ENCODE assay signal across 25 cellular contexts in the genomic region with DNA sequence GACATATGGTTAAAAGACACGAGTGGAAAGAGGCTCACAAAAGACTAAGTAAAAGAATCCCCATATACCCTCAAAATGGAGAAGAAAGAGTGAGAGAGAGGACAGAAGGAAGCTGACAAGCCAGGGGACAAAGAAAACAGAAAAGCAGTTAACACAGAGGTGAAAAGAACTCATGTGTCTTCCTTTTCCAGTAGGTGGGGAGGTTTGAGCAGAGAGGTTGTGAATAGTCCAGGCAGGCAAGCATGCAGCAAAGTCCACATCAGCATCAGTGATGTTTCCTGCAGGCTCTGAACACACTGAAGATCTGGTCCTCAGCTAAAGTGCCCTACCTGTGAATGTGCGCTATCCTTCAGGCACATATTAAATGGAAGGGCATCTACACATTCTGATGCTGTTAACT.
"Had no signal": no experiment of that assay in that cellular context is flagged by ENCODE, and none has a peak within 500 bp of the region (broad histone marks: within the 10 kb centered on the region; RNA-seq: fewer than 3 reads in every experiment).

No MANE protein-coding gene starts in this region.

- DNase-seq: dorsolateral prefrontal cortex; effector CD4-positive, alpha-beta T cell; foreskin fibroblast; gastrocnemius medialis; head of caudate nucleus; left cardiac atrium; left lung; mesenchymal stem cell; midbrain; naive thymus-derived CD4-positive, alpha-beta T cell; nucleus accumbens; sigmoid colon; spleen; stimulated activated CD4-positive, alpha-beta T cell treated with anti-CD3 and anti-CD28 coated beads, Interleukin-4, amount 100 ng/mL, for 4 hours; stimulated activated naive CD8-positive, alpha-beta T cell treated with anti-CD3 and anti-CD28 coated beads, Interleukin-15, Interleukin-2, amounts not matched to agents 100 U/mL and 50 U/mL, for 24 hours; substantia nigra; testis; tibial artery had no signal

- ATAC-seq: esophagus mucosa; gastrocnemius medialis; left cardiac atrium; left lung; naive thymus-derived CD4-positive, alpha-beta T cell; stimulated activated memory B cell treated with anti-CD40 and anti-IgM and Interleukin-4, amounts not matched to agents 10 μg/mL and 1 μg/mL and 100 μg/mL, for 72 hours; stimulated activated naive CD8-positive, alpha-beta T cell treated with anti-CD3 and anti-CD28 coated beads, Interleukin-15, Interleukin-2, amounts not matched to agents 100 U/mL and 50 U/mL, for 24 hours had no signal

- H3K4me1 ChIP-seq: gastrocnemius medialis, left lung, prostate gland, right atrium auricular region, sigmoid colon, spleen, testis, tibial artery had no signal

- H3K27ac ChIP-seq: dorsolateral prefrontal cortex, epithelial cell of prostate, gastrocnemius medialis, left lung, prostate gland, right atrium auricular region, sigmoid colon, spleen, testis, tibial artery had no signal

- H3K9me3 ChIP-seq: gastrocnemius medialis, prostate gland, right atrium auricular region, sigmoid colon, testis had no signal

- H3K27me3 ChIP-seq: gastrocnemius medialis, left lung, right atrium auricular region, sigmoid colon, spleen, testis, tibial artery had no signal

- H3K9me3 Mint-ChIP-seq: stimulated activated memory B cell treated with anti-CD40 and anti-IgM and Interleukin-4, amounts not matched to agents 10 μg/mL and 1 μg/mL and 100 μg/mL, for 72 hours; type B pancreatic cell had no signal

- H3K4me1 Mint-ChIP-seq: naive thymus-derived CD4-positive, alpha-beta T cell; nephron; stimulated activated memory B cell treated with anti-CD40 and anti-IgM and Interleukin-4, amounts not matched to agents 10 μg/mL and 1 μg/mL and 100 μg/mL, for 72 hours had no signal

- H3K27ac Mint-ChIP-seq: naive thymus-derived CD4-positive, alpha-beta T cell; nephron; stimulated activated memory B cell treated with anti-CD40 and anti-IgM and Interleukin-4, amounts not matched to agents 10 μg/mL and 1 μg/mL and 100 μg/mL, for 72 hours; type B pancreatic cell had no signal

- H3K4me3 Mint-ChIP-seq: naive thymus-derived CD4-positive, alpha-beta T cell; nephron; stimulated activated memory B cell treated with anti-CD40 and anti-IgM and Interleukin-4, amounts not matched to agents 10 μg/mL and 1 μg/mL and 100 μg/mL, for 72 hours; type B pancreatic cell had no signal

- H3K36me3 Mint-ChIP-seq: naive thymus-derived CD4-positive, alpha-beta T cell; stimulated activated memory B cell treated with anti-CD40 and anti-IgM and Interleukin-4, amounts not matched to agents 10 μg/mL and 1 μg/mL and 100 μg/mL, for 72 hours; type B pancreatic cell had no signal

- H3K36me3 ChIP-seq: gastrocnemius medialis, left lung, prostate gland, right atrium auricular region, sigmoid colon, spleen, tibial artery had no signal

- H3K4me3 ChIP-seq: dorsolateral prefrontal cortex, gastrocnemius medialis, left lung, prostate gland, right atrium auricular region, sigmoid colon, spleen, testis, tibial artery had no signal

- H3K27me3 Mint-ChIP-seq: stimulated activated memory B cell treated with anti-CD40 and anti-IgM and Interleukin-4, amounts not matched to agents 10 μg/mL and 1 μg/mL and 100 μg/mL, for 72 hours; type B pancreatic cell had no signal
